1 cellular context compared by ENCODE assay signal in the genomic region with DNA sequence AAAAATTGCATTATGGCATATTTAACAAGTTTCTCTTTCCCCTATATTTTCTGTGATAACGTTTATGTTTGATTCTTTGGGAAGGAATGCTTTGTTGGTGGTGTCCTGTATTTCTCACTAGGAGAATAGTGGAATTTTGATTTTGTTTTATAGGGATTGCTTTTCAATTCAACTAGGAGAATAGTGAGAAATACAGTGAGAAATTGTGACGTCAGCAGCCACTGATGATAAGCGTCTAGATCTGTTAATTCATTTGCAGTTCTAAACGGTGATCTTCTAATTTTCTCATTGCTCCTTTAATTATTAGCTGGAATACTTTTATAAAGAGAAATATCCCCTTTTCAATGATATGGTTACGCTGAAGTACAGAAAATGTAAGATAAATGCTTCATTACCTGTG.
TF ChIP-seq lines count a peak whose summit lies in the region.

No MANE protein-coding gene starts in this region.

TF ChIP-seq in K562, 482 proteins besides CTCF, POLR2A, EP300 and RAD21:
- TF ChIP-seq CREM (IDR thresholded peaks at IDR 0.05; ENCODE audit: low read depth) (peak; percentile 34; the same call in 1 of the 2 replicates), FOXP1 (CRISPR knock-in tag; IDR thresholded peaks at IDR 0.05) (no peak), SMARCA5 (IDR thresholded peaks at IDR 0.05) (no peak), ATF1 (CRISPR knock-in tag; IDR thresholded peaks at IDR 0.05) (no peak), ATF1 (tag; IDR thresholded peaks at IDR 0.05) (peak; percentile 60), C11orf30 (IDR thresholded peaks at IDR 0.05; ENCODE audit: low read depth) (peak; percentile 14; the same call in 1 of the 2 replicates)
TF ChIP-seq in K562: peak in this region for 3.
